ENCODE assay signal across 8 cellular contexts in genomic region chr12:22046090-22046967, GRCh38. TPM values are rescaled to one million over a fixed set of nuclear protein-coding genes. Genes with fewer than 3 reads are reported as not detected.
DNase-seq lines count a peak whose midpoint lies in the region; ATAC-seq and TF ChIP-seq lines count a peak whose summit lies in the region.

TSS of gene CMAS (plus strand) at chr12:22046218. CDS start at chr12:22046304, 86 bp downstream.

- H3K36me3 Mint-ChIP-seq in activated CD8-positive, alpha-beta T cell treated with anti-CD3 and anti-CD28 coated beads for 36 hours (ENCODE audit: low read depth): peaks cover 2% of the 10 kb centered on the region

- no peaks in the 10 kb centered on the region for H3K27me3 Mint-ChIP-seq in activated CD8-positive, alpha-beta T cell treated with anti-CD3 and anti-CD28 coated beads for 36 hours

- 0 to 1% methylated on average over 64 of the region's 64 CpGs for WGBS in ectodermal cell, 2 experiments
- 0 to 1% methylated on average over 57 to 64 of the region's 64 CpGs for WGBS in lung, 2 donors

- peak within 1 kb of the TSS; percentile 88 for H3K4me3 Mint-ChIP-seq in activated CD8-positive, alpha-beta T cell treated with anti-CD3 and anti-CD28 coated beads for 36 hours

- H3K36me3 ChIP-seq in ectodermal cell (ENCODE audit: control insufficient read depth, insufficient read depth, low read length) (no peaks in the 10 kb centered on the region), lung (ENCODE audit: control insufficient read depth in 2 of 2, insufficient read depth in 2 of 2, low read length in 2 of 2) (no peaks in the 10 kb centered on the region)

- no peaks in the 10 kb centered on the region for H3K9me3 Mint-ChIP-seq in activated CD8-positive, alpha-beta T cell treated with anti-CD3 and anti-CD28 coated beads for 36 hours

- peak within 1 kb of the TSS; percentile 91 for H3K27ac Mint-ChIP-seq in activated CD8-positive, alpha-beta T cell treated with anti-CD3 and anti-CD28 coated beads for 36 hours

- peak within 1 kb of the TSS; percentile 94 for H3K27ac ChIP-seq in C4-2B
- H3K27ac ChIP-seq in ectodermal cell (ENCODE audit: insufficient read depth, low read depth, low read length, poor library complexity, severe bottlenecking): peak within 1 kb of the TSS; percentile 81
- H3K27ac ChIP-seq in lung (ENCODE audit: low read depth in 1 of 2, low read length in 1 of 2): peak within 1 kb of the TSS; percentile 72 to 96

- peak; percentile 58 for DNase-seq in GM19240 (ENCODE audit: insufficient read length, low spot score)
- DNase-seq in NCI-H748 (lab: John Stamatoyannopoulos, UW; ENCODE audit: unreplicated experiment): peak; percentile 81
- DNase-seq in activated CD8-positive, alpha-beta T cell treated with anti-CD3 and anti-CD28 coated beads for 36 hours: peak; percentile 86
- DNase-seq in lung (ENCODE audit: low spot score): peak; percentile 75
- DNase-seq in stimulated activated CD4-positive, alpha-beta T cell treated with anti-CD3 and anti-CD28 coated beads, TNF-alpha, amount 100 ng/mL, for 4 hours (ENCODE audit: low read depth in 3 of 3): peak; percentile 63 to 70 (median 64)

- intact Hi-C loops in activated CD8-positive, alpha-beta T cell treated with anti-CD3 and anti-CD28 coated beads for 36 hours (cut with micrococcal nuclease): no loop called here

- ATAC-seq in HG03442 (IDR thresholded peaks at IDR 0.05; ENCODE audit: unreplicated experiment) (peak; percentile 79), lung (ENCODE audit: insufficient read depth, low FRiP score) (peak; percentile 94)
- ATAC-seq in activated CD8-positive, alpha-beta T cell treated with anti-CD3 and anti-CD28 coated beads for 36 hours: peak; percentile 91

- H3K9me3 ChIP-seq in ectodermal cell (ENCODE audit: control insufficient read depth, low read length) (no peaks in the 10 kb centered on the region), lung (ENCODE audit: control insufficient read depth in 2 of 2, insufficient read depth in 1 of 2, low read length in 1 of 2) (no peaks in the 10 kb centered on the region)

- H3K4me3 ChIP-seq in ectodermal cell (ENCODE audit: insufficient read depth, low read depth, low read length) (peak within 1 kb of the TSS; percentile 85), lung (peak within 1 kb of the TSS; percentile 85)

- no peaks in the 10 kb centered on the region for H3K27me3 ChIP-seq in ectodermal cell (ENCODE audit: control insufficient read depth, insufficient read depth, low read length, poor library complexity, severe bottlenecking)
- no peaks in the 10 kb centered on the region for H3K27me3 ChIP-seq in lung (ENCODE audit: control insufficient read depth, insufficient read depth)

- no peaks in the 10 kb centered on the region for H3K4me1 ChIP-seq in ectodermal cell (ENCODE audit: control insufficient read depth, insufficient read depth, low read length)
- H3K4me1 ChIP-seq in lung (ENCODE audit: control insufficient read depth in 2 of 2, insufficient read depth in 2 of 2, low read length in 2 of 2): peaks cover 0 to 7% of the 10 kb centered on the region in 2 donors

- peaks cover 39% of the 10 kb centered on the region for H3K4me1 Mint-ChIP-seq in activated CD8-positive, alpha-beta T cell treated with anti-CD3 and anti-CD28 coated beads for 36 hours (ENCODE audit: low read depth)

- CTCF ChIA-PET in activated CD8-positive, alpha-beta T cell treated with anti-CD3 and anti-CD28 coated beads for 36 hours (lab: Charles Lee): interaction anchor here (0.8 to 2.1 kb wide), 3 partner anchors 28 to 413 kb away, joined by 3 to 6 read pairs (median 3); no protein-coding TSS in a partner anchor

- POLR2A ChIA-PET in activated CD8-positive, alpha-beta T cell treated with anti-CD3 and anti-CD28 coated beads for 36 hours (lab: Charles Lee): interaction anchor here (0.8 to 1.8 kb wide), 5 partner anchors 9 to 389 kb away, joined by 3 to 5 read pairs (median 4); partner anchors contain the start of gene LDHB

- no peak for TF ChIP-seq CTCF in C4-2B (conservative IDR thresholded peaks at IDR 0.05)
- TF ChIP-seq CTCF in activated CD8-positive, alpha-beta T cell treated with anti-CD3 and anti-CD28 coated beads for 36 hours (IDR thresholded peaks at IDR 0.05): no peak
- TF ChIP-seq CTCF in lung (IDR thresholded peaks at IDR 0.05; ENCODE audit: control extremely low read depth, extremely low read depth): no peak

RNA-seq across cellular contexts. Expression of gene CMAS, which starts in this region (rescaled TPM):
- total RNA-seq in activated CD8-positive, alpha-beta T cell treated with anti-CD3 and anti-CD28 coated beads for 36 hours: 10 to 100 TPM; 33.8 to 35.6 TPM
- polyA plus RNA-seq in ectodermal cell (2013, experiment 1 of 4): 44.3 TPM
- 48.4 TPM for polyA plus RNA-seq in ectodermal cell (2013, experiment 2 of 4)
- polyA plus RNA-seq in ectodermal cell (2013, experiment 3 of 4): 40.5 TPM
- polyA plus RNA-seq in ectodermal cell (2013, experiment 4 of 4): 40.9 TPM
- total RNA-seq in lung: 10 to 100 TPM; 25.9 to 37.4 TPM
- polyA plus RNA-seq in lung: 10 to 100 TPM; 22.4 to 29.3 TPM

Comparison
In these comparisons a context has a peak if more than half of its experiments do, and no peak if none do; other contexts are left out.
1. Peak in every context shown above with its lines: DNase-seq, ATAC-seq, H3K4me3 ChIP-seq and H3K27ac ChIP-seq.